ENCODE assay signal across 1 cellular context in the genomic region with DNA sequence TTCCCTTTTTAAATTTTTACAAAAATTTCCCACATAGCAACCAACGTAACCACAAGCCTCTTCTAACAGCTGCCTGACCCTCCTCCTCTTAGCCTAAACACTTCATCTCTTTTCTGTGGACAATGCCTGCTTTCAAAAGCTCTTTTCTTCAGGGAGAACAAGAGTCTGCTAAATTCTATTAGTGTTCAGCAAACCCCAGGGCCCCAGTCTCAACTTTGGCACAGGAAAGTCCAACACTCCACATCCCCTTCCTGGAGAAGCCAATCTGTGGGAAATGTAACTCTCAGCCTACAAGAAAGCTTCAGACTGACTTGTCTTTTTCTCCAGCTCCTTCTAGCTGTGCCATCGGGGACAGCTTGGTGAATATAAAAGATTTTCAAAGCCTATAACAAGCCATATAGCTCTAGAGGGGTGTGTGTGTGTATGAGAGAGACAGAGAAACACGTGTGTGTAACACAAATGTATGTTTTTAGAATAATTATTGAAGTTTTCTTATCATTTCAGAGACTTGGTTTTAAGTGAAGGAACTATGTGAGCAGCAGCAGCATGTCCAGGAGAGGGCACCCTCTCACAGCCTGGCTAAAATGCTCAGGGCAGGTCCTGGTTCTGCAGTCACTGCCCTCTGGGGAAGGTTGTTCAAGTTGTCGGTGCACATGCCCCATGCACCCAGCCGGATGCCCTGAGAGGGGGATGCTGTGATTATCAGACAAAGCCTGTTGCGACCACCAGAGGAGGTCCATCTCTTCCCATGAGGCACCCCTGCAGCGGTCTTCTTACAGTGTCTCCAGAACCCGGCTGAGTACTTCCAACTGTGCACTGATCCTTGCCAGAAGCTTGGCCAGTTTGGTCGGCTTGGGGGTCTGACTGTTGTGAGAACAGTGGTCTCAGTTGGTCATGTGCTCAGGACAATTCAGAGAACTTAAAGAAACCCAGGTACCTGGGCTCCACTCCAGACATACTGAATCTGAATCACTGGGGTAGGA.
TF ChIP-seq lines count a peak whose summit lies in the region.

No MANE protein-coding gene starts in this region.

TF ChIP-seq in HCT116, 20 proteins besides CTCF, POLR2A, EP300 and RAD21 (continued from another document):
- TF ChIP-seq, protein P1, sequence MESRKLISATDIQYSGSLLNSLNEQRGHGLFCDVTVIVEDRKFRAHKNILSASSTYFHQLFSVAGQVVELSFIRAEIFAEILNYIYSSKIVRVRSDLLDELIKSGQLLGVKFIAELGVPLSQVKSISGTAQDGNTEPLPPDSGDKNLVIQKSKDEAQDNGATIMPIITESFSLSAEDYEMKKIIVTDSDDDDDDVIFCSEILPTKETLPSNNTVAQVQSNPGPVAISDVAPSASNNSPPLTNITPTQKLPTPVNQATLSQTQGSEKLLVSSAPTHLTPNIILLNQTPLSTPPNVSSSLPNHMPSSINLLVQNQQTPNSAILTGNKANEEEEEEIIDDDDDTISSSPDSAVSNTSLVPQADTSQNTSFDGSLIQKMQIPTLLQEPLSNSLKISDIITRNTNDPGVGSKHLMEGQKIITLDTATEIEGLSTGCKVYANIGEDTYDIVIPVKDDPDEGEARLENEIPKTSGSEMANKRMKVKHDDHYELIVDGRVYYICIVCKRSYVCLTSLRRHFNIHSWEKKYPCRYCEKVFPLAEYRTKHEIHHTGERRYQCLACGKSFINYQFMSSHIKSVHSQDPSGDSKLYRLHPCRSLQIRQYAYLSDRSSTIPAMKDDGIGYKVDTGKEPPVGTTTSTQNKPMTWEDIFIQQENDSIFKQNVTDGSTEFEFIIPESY (IDR thresholded peaks at IDR 0.05; ENCODE audit: extremely low read depth, insufficient replicate concordance, low read length): no peak
- TF ChIP-seq SRF (IDR thresholded peaks at IDR 0.05; ENCODE audit: low read depth): no peak
- TF ChIP-seq, protein P2, sequence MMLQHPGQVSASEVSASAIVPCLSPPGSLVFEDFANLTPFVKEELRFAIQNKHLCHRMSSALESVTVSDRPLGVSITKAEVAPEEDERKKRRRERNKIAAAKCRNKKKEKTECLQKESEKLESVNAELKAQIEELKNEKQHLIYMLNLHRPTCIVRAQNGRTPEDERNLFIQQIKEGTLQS (IDR thresholded peaks at IDR 0.05): no peak
- TF ChIP-seq JUND (IDR thresholded peaks at IDR 0.05): no peak
- TF ChIP-seq POLR2AphosphoS5 (IDR thresholded peaks at IDR 0.05; ENCODE audit: low read depth, low read length): no peak
- TF ChIP-seq, protein P3, sequence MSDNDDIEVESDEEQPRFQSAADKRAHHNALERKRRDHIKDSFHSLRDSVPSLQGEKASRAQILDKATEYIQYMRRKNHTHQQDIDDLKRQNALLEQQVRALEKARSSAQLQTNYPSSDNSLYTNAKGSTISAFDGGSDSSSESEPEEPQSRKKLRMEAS (IDR thresholded peaks at IDR 0.05): no peak
- no peak for TF ChIP-seq SIN3A (IDR thresholded peaks at IDR 0.05; ENCODE audit: low read depth)
- no peak for TF ChIP-seq EZH2phosphoT487 (IDR thresholded peaks at IDR 0.05; ENCODE audit: borderline replicate concordance)
